In the genomic region with DNA sequence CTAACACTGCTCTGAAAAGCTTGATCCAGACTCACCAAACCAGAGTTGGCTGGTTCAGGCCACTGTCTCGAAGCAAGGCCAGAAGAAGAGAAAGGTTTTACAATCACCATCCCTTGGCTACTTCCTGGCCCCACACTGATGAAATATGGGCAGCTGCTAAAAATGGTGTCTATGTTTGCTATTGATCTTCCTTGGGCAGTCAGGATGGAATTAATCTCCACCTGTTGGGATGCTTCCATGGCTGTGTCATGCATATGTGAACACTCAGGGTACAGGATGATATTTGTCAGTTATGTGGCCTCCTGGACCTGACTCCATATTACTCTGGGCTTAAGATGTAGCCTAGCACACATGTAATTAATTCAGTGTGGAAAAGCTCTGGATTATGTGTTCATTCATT, we compare ENCODE assay signal across 17 cellular contexts.
DNase-seq lines count a peak whose midpoint lies in the region; ATAC-seq, FAIRE-seq and TF ChIP-seq lines count a peak whose summit lies in the region.
"Had no signal": no experiment of that assay in that cellular context is flagged by ENCODE, and none has a peak within 500 bp of the region (broad histone marks: within the 10 kb centered on the region; RNA-seq: fewer than 3 reads in every experiment).

No MANE protein-coding gene starts in this region.

- peaks cover 0 to 3% (median 0%) of the 10 kb centered on the region in 3 donors for H3K27me3 Mint-ChIP-seq in immature natural killer cell (ENCODE audit: low read depth in 3 of 3)

- intact Hi-C loops in left ventricle myocardium inferior (cut with micrococcal nuclease) (loop anchor here (10.0 kb wide), 1 partner anchor 351 kb away; no protein-coding TSS in a partner anchor), left cardiac atrium (cut with DNase I) (loop anchor here (5.0 to 10.0 kb wide), 3 partner anchors 91 to 341 kb away; no protein-coding TSS in a partner anchor)

- H3K4me3 Mint-ChIP-seq in immature natural killer cell, result no peak overlapping the region
- H3K4me3 Mint-ChIP-seq: H9, HFFc6 had no signal

- ATAC-seq in left cardiac atrium, result no peak
- no peak for ATAC-seq in HG03108 (IDR thresholded peaks at IDR 0.05; ENCODE audit: unreplicated experiment)

- peak overlapping the region in 1 of 6 donors; percentile 32 for H3K27ac Mint-ChIP-seq in immature natural killer cell
- H3K27ac Mint-ChIP-seq: HFFc6 had no signal

- TF ChIP-seq CTCF in left ventricle myocardium inferior (IDR thresholded peaks at IDR 0.05; ENCODE audit: borderline replicate concordance) (no peak), bronchial epithelial cell (IDR thresholded peaks at IDR 0.05; ENCODE audit: insufficient read depth, low read length, severe bottlenecking) (no peak), coronary artery (IDR thresholded peaks at IDR 0.05) (no peak)

- no peak for DNase-seq in left ventricle myocardium inferior
- DNase-seq in left cardiac atrium, result no peak
- no peak for DNase-seq in bronchial epithelial cell (ENCODE audit: low read depth)
- no peak for DNase-seq in immature natural killer cell
- DNase-seq in coronary artery (ENCODE audit: low spot score), result no peak
- no peak for DNase-seq in islet precursor cell
- DNase-seq: 8988T, DMS79, H9, HFFc6, MG63, NCI-H1694 treated with DMSO at 0.1 percent for 48 hours, NCI-H2081 treated with DMSO at 0.1 percent for 48 hours, PC-9, SHP77 treated with DMSO at 0.1 percent for 48 hours had no signal

- H3K36me3 ChIP-seq in left ventricle myocardium inferior (no peaks in the 10 kb centered on the region), bronchial epithelial cell (ENCODE audit: control insufficient read depth, insufficient read depth, low read length) (no peaks in the 10 kb centered on the region)
- H3K36me3 ChIP-seq: MG63 had no signal

- FAIRE-seq in bronchial epithelial cell (lab: Jason Lieb, UNC), result peak; percentile 7

- no peaks in the 10 kb centered on the region for H3K36me3 Mint-ChIP-seq in immature natural killer cell

- H3K9me3 ChIP-seq in left ventricle myocardium inferior (replicated peaks), result no peaks in the 10 kb centered on the region
- H3K9me3 ChIP-seq: MG63 had no signal

- H3K27me3 ChIP-seq in left ventricle myocardium inferior (ENCODE audit: low read depth), result no peaks in the 10 kb centered on the region
- H3K27me3 ChIP-seq in bronchial epithelial cell (ENCODE audit: control insufficient read depth, insufficient read depth, low read length), result no peaks in the 10 kb centered on the region
- H3K27me3 ChIP-seq in layer of hippocampus (ENCODE audit: control insufficient read depth, insufficient read depth, low read length), result no peaks in the 10 kb centered on the region
- H3K27me3 ChIP-seq: MG63 had no signal

- no peaks in the 10 kb centered on the region for H3K9me3 Mint-ChIP-seq in immature natural killer cell
- H3K9me3 Mint-ChIP-seq: H9, HFFc6 had no signal

- H3K4me1 Mint-ChIP-seq in immature natural killer cell, result peaks cover 34 to 57% of the 10 kb centered on the region in 2 donors

- H3K4me3 ChIP-seq in left ventricle myocardium inferior (no peak overlapping the region), bronchial epithelial cell (ENCODE audit: low read depth, low read length) (no peak overlapping the region), coronary artery (no peak overlapping the region)
- H3K4me3 ChIP-seq: MG63, PC-9 had no signal

- H3K4me1 ChIP-seq in left ventricle myocardium inferior, result peaks cover 38% of the 10 kb centered on the region

- H3K27ac ChIP-seq in left ventricle myocardium inferior (replicated peaks) (peak overlapping the region; percentile 70), layer of hippocampus (ENCODE audit: low read depth, low read length) (peak overlapping the region; percentile 50), coronary artery (peak overlapping the region in 1 of 2 donors; percentile 45)
- H3K27ac ChIP-seq: PC-9 had no signal
